In genomic region chr7:2896141-2896540, GRCh38 we compare ENCODE assay signal across 1 cellular context.
TF ChIP-seq lines count a peak whose summit lies in the region.

No MANE protein-coding gene starts in this region.

TF ChIP-seq in K562, 482 proteins besides CTCF, POLR2A, EP300 and RAD21 (continued from another document):
- TF ChIP-seq ZNF583 (CRISPR knock-in tag; IDR thresholded peaks at IDR 0.05), result no peak
